ENCODE assay signal across 15 cellular contexts in the genomic region with DNA sequence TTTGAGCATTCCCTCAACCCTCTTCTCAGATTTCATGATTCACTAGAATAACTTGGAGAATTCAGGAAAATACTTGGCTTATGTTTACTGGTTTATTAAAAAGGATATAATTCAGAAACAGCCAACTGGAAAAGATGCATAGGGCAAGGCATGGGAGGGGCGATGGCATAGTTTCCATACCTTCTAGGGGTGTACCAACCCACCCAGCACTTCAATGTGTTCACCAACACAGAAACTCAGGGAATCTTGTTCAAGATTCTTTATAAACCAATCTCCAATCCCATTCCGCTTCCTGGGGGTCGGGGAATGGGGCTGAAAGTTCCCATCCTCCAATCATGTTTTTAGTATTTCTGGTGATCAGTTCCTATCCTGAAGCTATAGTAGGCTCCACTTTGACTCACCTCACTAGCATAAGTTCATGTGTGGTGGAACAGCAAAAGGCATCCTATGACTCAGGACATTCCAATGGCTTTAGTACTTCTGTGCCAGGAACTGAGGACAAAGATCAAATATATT.
A peak's percentile ranks its signal among the peaks of the same experiment; 100 is the strongest.
DNase-seq lines count a peak whose midpoint lies in the region; ATAC-seq and TF ChIP-seq lines count a peak whose summit lies in the region.
"Had no signal": no experiment of that assay in that cellular context is flagged by ENCODE, and none has a peak within 500 bp of the region (broad histone marks: within the 10 kb centered on the region; RNA-seq: fewer than 3 reads in every experiment).

No MANE protein-coding gene starts in this region.

- peak; percentile 96 for DNase-seq in A172 (ENCODE audit: low spot score)
- DNase-seq in HPDE6-E6E7 (ENCODE audit: extremely low spot score) = peak; percentile 76
- DNase-seq in amniotic stem cell (lab: John Stamatoyannopoulos, UW) = peak; percentile 84
- DNase-seq in hepatic stellate cell (ENCODE audit: low spot score) = peak; percentile 51
- DNase-seq in upper lobe of left lung = no peak
- DNase-seq in NCI-H1105 treated with DMSO at 0.1 percent for 48 hours (lab: John Stamatoyannopoulos, UW) = no peak
- no peak for DNase-seq in sciatic nerve (ENCODE audit: low spot score)
- DNase-seq: activated CD4-positive, alpha-beta memory T cell treated with anti-CD3 and anti-CD28 coated beads for 36 hours; aorta; head of caudate nucleus; SIG-M5; stimulated activated CD4-positive, alpha-beta T cell treated with anti-CD3 and anti-CD28 coated beads, Interleukin-2, amount 100 ng/mL, for 48 hours had no signal

- WGBS in upper lobe of left lung, 2 donors = 91 to 95% methylated on average over 3 of the region's 3 CpGs

- no peaks in the 10 kb centered on the region for H3K4me1 ChIP-seq in upper lobe of left lung

- H3K36me3 ChIP-seq in upper lobe of left lung = no peaks in the 10 kb centered on the region

- TF ChIP-seq EP300 in upper lobe of left lung (IDR thresholded peaks at IDR 0.05) = no peak

- no peaks in the 10 kb centered on the region for H3K9me3 ChIP-seq in upper lobe of left lung

- ATAC-seq in upper lobe of left lung (ENCODE audit: low FRiP score in 2 of 2) = no peak
- no peak for ATAC-seq in HG02970 (IDR thresholded peaks at IDR 0.05; ENCODE audit: low FRiP score, unreplicated experiment)
- ATAC-seq in sciatic nerve = no peak
- ATAC-seq: natural killer cell treated with Interleukin-12 subunit alpha and Interleukin-12 subunit beta and Interleukin-15 and Interleukin-18, amount 100 ng/mL, for 72 hours had no signal

- H3K4me3 ChIP-seq in upper lobe of left lung = no peak overlapping the region

- no peak for TF ChIP-seq POLR2A in upper lobe of left lung (IDR thresholded peaks at IDR 0.05)

- no peaks in the 10 kb centered on the region for H3K27me3 ChIP-seq in upper lobe of left lung

- H3K27ac ChIP-seq in upper lobe of left lung = no peak overlapping the region
- H3K27ac ChIP-seq: KMS-11 had no signal

- intact Hi-C loops in sciatic nerve (cut with DNase I) = no loop called here

- TF ChIP-seq CTCF in upper lobe of left lung (IDR thresholded peaks at IDR 0.05) = no peak

Comparison
In these comparisons a context has a peak if more than half of its experiments do, and no peak if none do; other contexts are left out.
1. DNase-seq: peak in A172 (single experiment), HPDE6-E6E7 (single experiment), amniotic stem cell (single experiment) and hepatic stellate cell (single experiment); none in upper lobe of left lung (0 of 2), NCI-H1105 treated with DMSO at 0.1 percent for 48 hours (single experiment) and sciatic nerve (single experiment).